Comparison of ENCODE assay signal across 9 cellular contexts in the genomic region with DNA sequence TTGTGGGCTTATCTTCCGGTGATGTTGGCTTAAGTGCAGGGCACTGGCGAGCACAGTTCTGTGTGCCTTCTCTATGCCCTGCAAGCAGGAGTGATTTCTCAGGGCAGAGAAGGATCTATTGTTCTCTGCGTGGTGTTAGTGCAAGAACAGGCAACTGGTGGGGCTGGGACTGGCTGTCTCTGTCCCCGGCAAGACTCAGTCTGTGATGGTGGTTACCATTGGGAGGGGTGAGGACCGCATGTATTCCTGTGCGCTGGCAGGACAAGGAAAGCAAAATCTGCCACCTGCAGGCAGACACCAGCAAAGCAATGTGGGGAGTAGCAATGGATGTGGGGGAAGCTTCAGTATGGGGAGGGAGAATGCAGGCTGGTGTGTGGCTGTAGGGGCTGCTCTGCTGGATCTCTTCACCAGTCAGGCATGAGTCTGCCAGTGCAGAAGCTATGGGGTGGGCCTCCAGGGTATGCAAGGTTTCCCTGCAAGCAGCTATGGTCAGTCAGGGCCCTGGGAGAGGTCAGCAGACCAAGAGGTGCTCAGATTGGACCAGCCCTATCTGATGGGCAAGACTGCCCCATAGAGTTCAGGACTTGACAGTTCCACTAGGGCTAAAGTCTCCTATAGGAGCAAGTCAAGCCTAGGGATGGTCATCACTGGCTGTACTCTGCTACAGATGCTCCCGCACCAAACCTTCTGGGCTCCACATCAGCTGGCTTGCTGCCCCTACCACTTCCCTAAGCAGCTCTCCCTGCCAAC. TPM values are rescaled to one million over a fixed set of nuclear protein-coding genes. Genes with fewer than 3 reads are reported as not detected.
DNase-seq lines count a peak whose midpoint lies in the region; ATAC-seq and TF ChIP-seq lines count a peak whose summit lies in the region.
"Had no signal": no experiment of that assay in that cellular context is flagged by ENCODE, and none has a peak within 500 bp of the region (broad histone marks: within the 10 kb centered on the region; RNA-seq: fewer than 3 reads in every experiment).

No MANE protein-coding gene starts in this region.

- TF ChIP-seq CTCF in Calu3 (IDR thresholded peaks at IDR 0.05; ENCODE audit: unreplicated experiment), result peak; percentile 23
- peak; percentile 58 for TF ChIP-seq CTCF in LNCaP clone FGC (IDR thresholded peaks at IDR 0.05; ENCODE audit: control insufficient read depth, extremely low read depth, insufficient read depth)
- TF ChIP-seq CTCF in mucosa of descending colon (IDR thresholded peaks at IDR 0.05), result no peak

- H3K36me3 ChIP-seq in mucosa of descending colon (ENCODE audit: low read depth), result no peaks in the 10 kb centered on the region

- in situ Hi-C loops in G401 (cut with HindIII; ENCODE audit: low sequenced_read_pairs), result no loop called here

- H3K4me1 Mint-ChIP-seq in Calu3 (ENCODE audit: low read depth, unreplicated experiment), result no peaks in the 10 kb centered on the region
- H3K4me1 Mint-ChIP-seq in T-helper 2 cell treated with Interferon-gamma antibody and Interleukin-4, amounts not matched to agents 5 μg/mL and 100 μg/mL, for 36 hours (ENCODE audit: low read depth), result no peaks in the 10 kb centered on the region

- H3K27me3 Mint-ChIP-seq in Calu3 (ENCODE audit: unreplicated experiment), result no peaks in the 10 kb centered on the region
- no peaks in the 10 kb centered on the region for H3K27me3 Mint-ChIP-seq in T-helper 2 cell treated with Interferon-gamma antibody and Interleukin-4, amounts not matched to agents 5 μg/mL and 100 μg/mL, for 36 hours (ENCODE audit: low read depth)

- H3K4me3 ChIP-seq in LNCaP clone FGC (ENCODE audit: low read depth, low read length) (no peak overlapping the region), mucosa of descending colon (no peak overlapping the region)

- no peak overlapping the region for H3K27ac Mint-ChIP-seq in Calu3 (ENCODE audit: unreplicated experiment)
- no peak overlapping the region for H3K27ac Mint-ChIP-seq in T-helper 2 cell treated with Interferon-gamma antibody and Interleukin-4, amounts not matched to agents 5 μg/mL and 100 μg/mL, for 36 hours

- CTCF ChIA-PET in Calu3 (lab: Charles Lee), result no interaction called here

- BruUV-seq in Calu3 (replicated peaks; lab: Mats Ljungman, UMichigan), result no TSS peak

- H3K9me3 Mint-ChIP-seq in Calu3 (ENCODE audit: low read depth, unreplicated experiment), result peaks cover 7% of the 10 kb centered on the region
- peaks cover 18% of the 10 kb centered on the region for H3K9me3 Mint-ChIP-seq in T-helper 2 cell treated with Interferon-gamma antibody and Interleukin-4, amounts not matched to agents 5 μg/mL and 100 μg/mL, for 36 hours

- ATAC-seq in mucosa of descending colon, result peak; percentile 45
- ATAC-seq in GM19467 (IDR thresholded peaks at IDR 0.05; ENCODE audit: unreplicated experiment), result no peak

- no peaks in the 10 kb centered on the region for H3K36me3 Mint-ChIP-seq in Calu3 (ENCODE audit: insufficient read depth, unreplicated experiment)
- H3K36me3 Mint-ChIP-seq in T-helper 2 cell treated with Interferon-gamma antibody and Interleukin-4, amounts not matched to agents 5 μg/mL and 100 μg/mL, for 36 hours (ENCODE audit: low read depth), result no peaks in the 10 kb centered on the region

- H3K4me1 ChIP-seq in mucosa of descending colon (ENCODE audit: low read depth), result no peaks in the 10 kb centered on the region

- DNase-seq in Calu3 (peak; percentile 24), LNCaP clone FGC (ENCODE audit: low read depth) (no peak), ecto neural progenitor cell (ENCODE audit: low spot score) (peak; percentile 65), mucosa of descending colon (peak in 2 of 3 donors; percentile 27 to 40), G401 (ENCODE audit: low spot score) (no peak), NCI-H1105 (lab: John Stamatoyannopoulos, UW) (no peak)
- no peak for DNase-seq in T-helper 2 cell treated with Interferon-gamma antibody and Interleukin-4, amounts not matched to agents 5 μg/mL and 100 μg/mL, for 36 hours (ENCODE audit: low spot score)
- DNase-seq: stimulated activated CD4-positive, alpha-beta T cell treated with anti-CD3 and anti-CD28 coated beads, Interleukin-4, amount 100 ng/mL, for 4 hours had no signal

- peaks cover 6% of the 10 kb centered on the region for H3K9me3 ChIP-seq in mucosa of descending colon

- intact Hi-C loops in Calu3 (cut with micrococcal nuclease; ENCODE audit: unreplicated experiment), result no loop called here
- intact Hi-C loops in mucosa of descending colon (cut with DNase I, micrococcal nuclease), result no loop called here

- H3K4me3 Mint-ChIP-seq in Calu3 (ENCODE audit: low read depth, unreplicated experiment), result no peak overlapping the region
- H3K4me3 Mint-ChIP-seq in T-helper 2 cell treated with Interferon-gamma antibody and Interleukin-4, amounts not matched to agents 5 μg/mL and 100 μg/mL, for 36 hours, result no peak overlapping the region

RNA-seq across cellular contexts. Expression of a gene that starts 16.8 kb away (rescaled TPM):
- total RNA-seq in Calu3 (2022), result 0.93 and 1.3 TPM in 2 replicates
- total RNA-seq in mucosa of descending colon, result 1 to 10 TPM in 1 of 3 donors, under 1 TPM in 1, not detected in 1; 0.52 to 8.1 TPM
- not detected in 2 replicates for total RNA-seq in G401 (2014; rRNA removed; shearing (Covaris generic))

RNA-seq across cellular contexts. Expression of a gene that starts 23.0 kb away (rescaled TPM):
- total RNA-seq in Calu3 (2022) (not detected in 2 replicates), mucosa of descending colon (not detected)
- not detected in 2 replicates for total RNA-seq in G401 (2014; rRNA removed; shearing (Covaris generic))

RNA-seq across cellular contexts. Expression of a gene that starts 33.4 kb away (rescaled TPM):
- total RNA-seq in Calu3 (2022) (1,110 and 1,906 TPM in 2 replicates), mucosa of descending colon (under 1 TPM in 1 of 3 donors, not detected in 2; 0.14 TPM)
- not detected in 2 replicates for total RNA-seq in G401 (2014; rRNA removed; shearing (Covaris generic))

Comparison
In these comparisons a context has a peak if more than half of its experiments do, and no peak if none do; other contexts are left out.
1. DNase-seq: peak in Calu3 (single experiment), ecto neural progenitor cell (single experiment) and mucosa of descending colon (2 of 3); none in LNCaP clone FGC (single experiment), G401 (single experiment), T-helper 2 cell treated with Interferon-gamma antibody and Interleukin-4, amounts not matched to agents 5 μg/mL and 100 μg/mL, for 36 hours (single experiment) and NCI-H1105 (single experiment).
2. RNA of a gene that starts 33.4 kb away (total RNA-seq): 1,110 to 1,906 TPM in Calu3; 0.14 TPM in mucosa of descending colon and not detected in G401; every median in the first group is over 100 times any median in the second.